In genomic region chr4:10018818-10019438, GRCh38 we compare ENCODE assay signal across 8 cellular contexts. TPM values are rescaled to one million over a fixed set of nuclear protein-coding genes. Genes with fewer than 3 reads are reported as not detected.
DNase-seq lines count a peak whose midpoint lies in the region; ATAC-seq lines count a peak whose summit lies in the region.

No MANE protein-coding gene starts in this region.

- CTCF ChIA-PET in activated CD4-positive, alpha-beta T cell treated with anti-CD3 and anti-CD28 coated beads, Interleukin-2, amount 10 ng/mL, durations not matched to agents 7 days and 5 days (lab: Charles Lee), result interaction anchor here (0.6 to 1.7 kb wide), 8 partner anchors 9 to 315 kb away, joined by 3 to 7 read pairs (median 4); no protein-coding TSS in a partner anchor

- no peaks in the 10 kb centered on the region for H3K9me3 Mint-ChIP-seq in activated CD4-positive, alpha-beta T cell treated with anti-CD3 and anti-CD28 coated beads, Interleukin-2, amount 10 ng/mL, durations not matched to agents 7 days and 5 days

- H3K4me3 Mint-ChIP-seq in activated CD4-positive, alpha-beta T cell treated with anti-CD3 and anti-CD28 coated beads, Interleukin-2, amount 10 ng/mL, durations not matched to agents 7 days and 5 days, result peak overlapping the region; percentile 73

- H3K4me1 ChIP-seq in ACC112 (ENCODE audit: control insufficient read depth, insufficient read depth, low read length, unreplicated experiment), result peaks cover 12% of the 10 kb centered on the region

- peak overlapping the region; percentile 73 for H3K4me3 ChIP-seq in ACC112 (ENCODE audit: low read depth, low read length)

- H3K36me3 ChIP-seq in ACC112 (ENCODE audit: insufficient read depth, low read length), result no peaks in the 10 kb centered on the region

- no peaks in the 10 kb centered on the region for H3K36me3 Mint-ChIP-seq in activated CD4-positive, alpha-beta T cell treated with anti-CD3 and anti-CD28 coated beads, Interleukin-2, amount 10 ng/mL, durations not matched to agents 7 days and 5 days (ENCODE audit: low read depth)

- peak overlapping the region; percentile 67 for H3K27ac ChIP-seq in ACC112 (ENCODE audit: low read depth, low read length)

- peak; percentile 93 for ATAC-seq in GM18861 (IDR thresholded peaks at IDR 0.05; ENCODE audit: unreplicated experiment)
- peak; percentile 96 for ATAC-seq in HG03097 (IDR thresholded peaks at IDR 0.05; ENCODE audit: low FRiP score, unreplicated experiment)

- no peaks in the 10 kb centered on the region for H3K27me3 ChIP-seq in ACC112 (ENCODE audit: insufficient read depth, low read length)

- H3K79me2 ChIP-seq in ACC112 (ENCODE audit: control insufficient read depth, insufficient read depth, low read length, unreplicated experiment), result no peaks in the 10 kb centered on the region

- peak overlapping the region; percentile 94 for H3K27ac Mint-ChIP-seq in activated CD4-positive, alpha-beta T cell treated with anti-CD3 and anti-CD28 coated beads, Interleukin-2, amount 10 ng/mL, durations not matched to agents 7 days and 5 days

- DNase-seq in NCI-H226 (peak; percentile 93), cortex of kidney (lab: John Stamatoyannopoulos, UW) (peak; percentile 91), left kidney (ENCODE audit: low read depth, low spot score) (peak; percentile 97)
- peak; percentile 94 for DNase-seq in activated CD4-positive, alpha-beta T cell treated with anti-CD3 and anti-CD28 coated beads, Interleukin-2, amount 10 ng/mL, durations not matched to agents 7 days and 5 days
- peak; percentile 93 for DNase-seq in stimulated activated CD4-positive, alpha-beta T cell treated with anti-CD3 and anti-CD28 coated beads, Interleukin-1b, Interleukin-23, amount 100 ng/mL, for 48 hours

- peaks cover 20% of the 10 kb centered on the region for H3K4me1 Mint-ChIP-seq in activated CD4-positive, alpha-beta T cell treated with anti-CD3 and anti-CD28 coated beads, Interleukin-2, amount 10 ng/mL, durations not matched to agents 7 days and 5 days

- POLR2A ChIA-PET in activated CD4-positive, alpha-beta T cell treated with anti-CD3 and anti-CD28 coated beads, Interleukin-2, amount 10 ng/mL, durations not matched to agents 7 days and 5 days (lab: Charles Lee), result no interaction called here

- H3K27me3 Mint-ChIP-seq in activated CD4-positive, alpha-beta T cell treated with anti-CD3 and anti-CD28 coated beads, Interleukin-2, amount 10 ng/mL, durations not matched to agents 7 days and 5 days, result no peaks in the 10 kb centered on the region

- H2AFZ ChIP-seq in ACC112 (ENCODE audit: low read length, unreplicated experiment), result peak overlapping the region; percentile 80

RNA-seq across cellular contexts. Expression of gene SLC2A9, which starts 2.4 kb away (rescaled TPM):
- 1 to 10 TPM; 1.5 to 2.0 TPM for total RNA-seq in activated CD4-positive, alpha-beta T cell treated with anti-CD3 and anti-CD28 coated beads, Interleukin-2, amount 10 ng/mL, durations not matched to agents 7 days and 5 days

Comparison
In these comparisons a context has a peak if more than half of its experiments do, and no peak if none do; other contexts are left out.
1. Peak in every context shown above with its lines: DNase-seq, ATAC-seq, H3K4me3 ChIP-seq and H3K27ac ChIP-seq.